In the genomic region with DNA sequence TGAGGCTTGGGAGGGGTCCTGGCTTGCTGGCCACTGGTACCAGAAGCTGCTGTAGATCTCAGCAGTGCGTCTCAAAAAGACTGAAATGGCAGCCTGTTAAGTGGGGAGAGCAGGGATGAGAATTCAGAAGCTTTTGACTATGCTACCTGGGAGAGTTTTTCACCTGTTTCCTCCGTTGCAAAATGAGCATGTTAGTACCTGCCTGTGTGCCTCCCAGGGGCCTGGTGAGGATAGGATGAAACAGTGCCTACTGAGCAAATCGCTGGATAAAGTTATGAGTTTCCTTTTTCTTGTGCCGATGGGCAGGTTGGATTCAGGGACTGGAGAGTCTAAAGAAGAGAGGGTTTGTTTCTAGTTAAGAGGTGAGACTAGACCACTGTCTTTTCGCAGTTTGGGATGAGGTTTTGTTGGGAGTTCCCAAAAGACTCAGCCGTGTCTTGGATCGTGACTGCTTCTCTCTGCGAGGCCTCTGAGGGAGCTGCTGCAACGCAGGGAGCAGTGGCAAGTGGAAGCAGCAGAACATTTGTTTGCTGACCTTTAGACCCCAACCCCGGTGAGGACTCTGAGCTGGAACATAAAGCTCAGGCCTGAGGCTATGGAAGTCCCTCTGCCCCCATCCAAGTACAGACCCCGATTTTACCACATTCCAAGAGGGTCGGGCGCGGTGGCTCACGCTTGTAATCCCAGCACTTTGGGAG, we compare ENCODE assay signal across 8 cellular contexts. TPM values are rescaled to one million over a fixed set of nuclear protein-coding genes. Genes with fewer than 3 reads are reported as not detected.
A peak's percentile ranks its signal among the peaks of the same experiment; 100 is the strongest.
DNase-seq lines count a peak whose midpoint lies in the region; ATAC-seq and TF ChIP-seq lines count a peak whose summit lies in the region.

No MANE protein-coding gene starts in this region.

- no peak overlapping the region for H3K27ac Mint-ChIP-seq in activated CD8-positive, alpha-beta T cell treated with anti-CD3 and anti-CD28 coated beads for 36 hours
- peak overlapping the region; percentile 45 to 82 (median 62) for H3K27ac Mint-ChIP-seq in immature natural killer cell

- H3K27me3 Mint-ChIP-seq in activated T-cell treated with anti-CD3 and anti-CD28 coated beads, Interleukin-2, amount 50 U/mL, for 4 hours (ENCODE audit: low read depth), result peaks cover 4% of the 10 kb centered on the region
- H3K27me3 Mint-ChIP-seq in activated CD8-positive, alpha-beta T cell treated with anti-CD3 and anti-CD28 coated beads for 36 hours, result peaks cover 3% of the 10 kb centered on the region
- H3K27me3 Mint-ChIP-seq in immature natural killer cell (ENCODE audit: low read depth in 3 of 3), result peaks cover 0 to 17% (median 4%) of the 10 kb centered on the region in 3 donors

- H3K36me3 ChIP-seq in testis (ENCODE audit: low read depth, missing control alignments) (no peaks in the 10 kb centered on the region), SJCRH30 (no peaks in the 10 kb centered on the region)

- peaks cover 8% of the 10 kb centered on the region for H3K4me1 Mint-ChIP-seq in activated T-cell treated with anti-CD3 and anti-CD28 coated beads, Interleukin-2, amount 50 U/mL, for 4 hours (ENCODE audit: low read depth)
- H3K4me1 Mint-ChIP-seq in activated CD8-positive, alpha-beta T cell treated with anti-CD3 and anti-CD28 coated beads for 36 hours (ENCODE audit: low read depth), result peaks cover 7% of the 10 kb centered on the region
- H3K4me1 Mint-ChIP-seq in immature natural killer cell, result peaks cover 10 to 11% of the 10 kb centered on the region in 2 donors

- H3K27me3 ChIP-seq in testis (no peaks in the 10 kb centered on the region), SJCRH30 (no peaks in the 10 kb centered on the region)

- intact Hi-C loops in activated CD8-positive, alpha-beta T cell treated with anti-CD3 and anti-CD28 coated beads for 36 hours (cut with micrococcal nuclease), result no loop called here
- intact Hi-C loops in testis (cut with DNase I; ENCODE audit: low total_unique reads), result no loop called here

- H3K4me3 Mint-ChIP-seq in activated T-cell treated with anti-CD3 and anti-CD28 coated beads, Interleukin-2, amount 50 U/mL, for 4 hours, result peak overlapping the region; percentile 62
- H3K4me3 Mint-ChIP-seq in activated CD8-positive, alpha-beta T cell treated with anti-CD3 and anti-CD28 coated beads for 36 hours, result peak overlapping the region; percentile 32
- peak overlapping the region; percentile 78 to 84 (median 80) for H3K4me3 Mint-ChIP-seq in immature natural killer cell

- 52 to 65% methylated on average over 9 to 15 of the region's 15 CpGs for WGBS in testis, 2 donors

- DNase-seq in activated T-cell treated with anti-CD3 and anti-CD28 coated beads, Interleukin-2, amount 50 U/mL, for 4 hours, result no peak
- no peak for DNase-seq in activated T-cell treated with anti-CD3 and anti-CD28 coated beads, Interleukin-2, amount 50 U/mL, for 48 hours
- DNase-seq in activated CD8-positive, alpha-beta T cell treated with anti-CD3 and anti-CD28 coated beads for 36 hours, result no peak
- DNase-seq in immature natural killer cell (no peak), testis (no peak), SJCRH30 (no peak), NCI-H446 treated with DMSO at 0.1 percent for 48 hours (lab: John Stamatoyannopoulos, UW) (no peak)

- H3K36me3 Mint-ChIP-seq in activated T-cell treated with anti-CD3 and anti-CD28 coated beads, Interleukin-2, amount 50 U/mL, for 4 hours (ENCODE audit: insufficient read depth), result no peaks in the 10 kb centered on the region
- H3K36me3 Mint-ChIP-seq in activated CD8-positive, alpha-beta T cell treated with anti-CD3 and anti-CD28 coated beads for 36 hours (ENCODE audit: low read depth), result no peaks in the 10 kb centered on the region
- peaks cover 3 to 4% (median 3%) of the 10 kb centered on the region in 3 donors for H3K36me3 Mint-ChIP-seq in immature natural killer cell

- CTCF ChIA-PET in activated CD8-positive, alpha-beta T cell treated with anti-CD3 and anti-CD28 coated beads for 36 hours (lab: Charles Lee), result interaction anchor here (0.7 to 1.9 kb wide), 2 partner anchors 10 to 27 kb away, joined by 3 to 9 read pairs; no protein-coding TSS in a partner anchor

- POLR2A ChIA-PET in activated CD8-positive, alpha-beta T cell treated with anti-CD3 and anti-CD28 coated beads for 36 hours (lab: Charles Lee), result interaction anchor here (0.5 kb wide), 1 partner anchor 697 kb away, joined by 3 read pairs; no protein-coding TSS in a partner anchor

- H3K4me3 ChIP-seq in testis, result peak overlapping the region; percentile 26 to 84
- H3K4me3 ChIP-seq in SJCRH30, result no peak overlapping the region

- H3K9me3 ChIP-seq in testis (no peaks in the 10 kb centered on the region), SJCRH30 (replicated peaks) (no peaks in the 10 kb centered on the region)

- no peak for TF ChIP-seq CTCF in activated CD8-positive, alpha-beta T cell treated with anti-CD3 and anti-CD28 coated beads for 36 hours (IDR thresholded peaks at IDR 0.05)
- TF ChIP-seq CTCF in testis (IDR thresholded peaks at IDR 0.05), result no peak

- H3K4me1 ChIP-seq in testis, result no peaks in the 10 kb centered on the region
- no peaks in the 10 kb centered on the region for H3K4me1 ChIP-seq in SJCRH30

- H3K27ac ChIP-seq in testis (no peak overlapping the region), SJCRH30 (no peak overlapping the region)

- no peak for ATAC-seq in activated T-cell treated with anti-CD3 and anti-CD28 coated beads, Interleukin-2, amount 50 U/mL, for 4 hours
- no peak for ATAC-seq in activated CD8-positive, alpha-beta T cell treated with anti-CD3 and anti-CD28 coated beads for 36 hours
- no peak for ATAC-seq in GM18505 (IDR thresholded peaks at IDR 0.05; ENCODE audit: unreplicated experiment)

- H3K9me3 Mint-ChIP-seq in activated T-cell treated with anti-CD3 and anti-CD28 coated beads, Interleukin-2, amount 50 U/mL, for 4 hours, result peaks cover 4% of the 10 kb centered on the region
- no peaks in the 10 kb centered on the region for H3K9me3 Mint-ChIP-seq in activated CD8-positive, alpha-beta T cell treated with anti-CD3 and anti-CD28 coated beads for 36 hours
- peaks cover 0 to 3% (median 0%) of the 10 kb centered on the region in 6 donors for H3K9me3 Mint-ChIP-seq in immature natural killer cell

- TF ChIP-seq POLR2A in testis (IDR thresholded peaks at IDR 0.05) (no peak), GM18505 (IDR thresholded peaks at IDR 0.05; ENCODE audit: borderline replicate concordance, extremely low read depth, insufficient read depth, insufficient read length) (no peak)

RNA-seq across cellular contexts. Expression of a gene that starts 1.4 kb away (rescaled TPM):
- total RNA-seq in activated T-cell treated with anti-CD3 and anti-CD28 coated beads, Interleukin-2, amount 50 U/mL, for 4 hours, result 1 to 10 TPM in 2 of 3 donors, under 1 TPM in 1; 0.51 to 1.2 (median 1.1) TPM
- 1 to 10 TPM; 1.9 to 2.2 TPM for total RNA-seq in activated CD8-positive, alpha-beta T cell treated with anti-CD3 and anti-CD28 coated beads for 36 hours
- polyA plus RNA-seq in immature natural killer cell (1 to 10 TPM; 2.6 to 3.4 (median 2.9) TPM), testis (ENCODE audit: insufficient read depth, low read depth, low replicate concordance) (35.9 TPM)
- 10 to 100 TPM; 36.9 to 48.6 TPM for total RNA-seq in testis
- total RNA-seq in SJCRH30 (2014; rRNA removed; shearing (Covaris generic)), result 1.8 and 2.3 TPM in 2 replicates

RNA-seq across cellular contexts. Expression of a gene that starts 55.6 kb away (rescaled TPM):
- 1 to 10 TPM; 4.3 to 4.9 (median 4.8) TPM for total RNA-seq in activated T-cell treated with anti-CD3 and anti-CD28 coated beads, Interleukin-2, amount 50 U/mL, for 4 hours
- total RNA-seq in activated CD8-positive, alpha-beta T cell treated with anti-CD3 and anti-CD28 coated beads for 36 hours, result 1 to 10 TPM; 4.6 to 4.7 TPM
- polyA plus RNA-seq in immature natural killer cell (1 to 10 TPM in 1 of 3 donors, under 1 TPM in 1, not detected in 1; 0.96 to 1.2 TPM), testis (ENCODE audit: insufficient read depth, low read depth, low replicate concordance) (6.2 TPM)
- 10 to 100 TPM; 14.0 to 14.6 TPM for total RNA-seq in testis
- total RNA-seq in SJCRH30 (2014; rRNA removed; shearing (Covaris generic)), result 21.6 and 23.5 TPM in 2 replicates

Comparison
In these comparisons a context has a peak if more than half of its experiments do, and no peak if none do; other contexts are left out.
1. RNA of a gene that starts 1.4 kb away (total RNA-seq): 36.9 to 48.6 TPM in testis; 1.9 to 2.2 TPM in activated CD8-positive, alpha-beta T cell treated with anti-CD3 and anti-CD28 coated beads for 36 hours, 1.8 to 2.3 TPM in SJCRH30 and 0.51 to 1.2 TPM in activated T-cell treated with anti-CD3 and anti-CD28 coated beads, Interleukin-2, amount 50 U/mL, for 4 hours; every median in the first group is over 10 times any median in the second.
2. Peak in every context shown above with its lines, with median percentiles within 50 percentile points of each other: H3K4me3 Mint-ChIP-seq.